In the genomic region with DNA sequence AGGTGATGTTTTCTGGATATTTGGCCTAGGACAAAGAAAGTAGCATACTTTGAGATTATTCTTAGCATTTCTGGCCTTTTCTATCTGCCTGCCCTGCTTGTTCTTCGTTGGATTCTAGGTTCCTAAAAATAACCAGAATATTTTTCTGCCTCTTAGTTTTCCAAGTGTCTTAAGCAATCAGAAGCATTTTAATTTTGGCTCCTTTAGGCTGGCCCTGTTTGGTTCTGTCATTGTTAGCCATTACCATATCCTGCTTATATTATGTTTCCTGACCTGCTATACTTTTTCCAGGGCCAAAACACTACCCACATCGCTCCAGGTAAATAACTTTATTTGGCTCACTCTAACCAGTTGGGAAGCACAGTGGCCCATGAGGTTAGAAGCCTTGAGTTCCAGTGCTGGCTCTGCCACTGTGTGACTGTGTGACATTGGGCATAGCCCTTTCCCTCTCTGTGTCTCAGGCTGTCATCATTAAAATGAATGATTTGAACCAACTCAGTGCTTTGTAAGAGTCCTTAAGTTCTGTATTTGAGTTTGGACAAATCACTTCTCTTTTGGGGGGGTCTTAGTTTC, we compare ENCODE assay signal across 10 cellular contexts.
DNase-seq lines count a peak whose midpoint lies in the region; ATAC-seq and TF ChIP-seq lines count a peak whose summit lies in the region.
"Had no signal": no experiment of that assay in that cellular context is flagged by ENCODE, and none has a peak within 500 bp of the region (broad histone marks: within the 10 kb centered on the region; RNA-seq: fewer than 3 reads in every experiment).

No MANE protein-coding gene starts in this region.

- peaks cover 47 to 97% (median 68%) of the 10 kb centered on the region in 4 donors for H3K4me1 ChIP-seq in stomach

- CTCF ChIA-PET in activated CD4-positive, alpha-beta memory T cell treated with anti-CD3 and anti-CD28 coated beads, Interleukin-2, amount 10 ng/mL, durations not matched to agents 7 days and 5 days (lab: Charles Lee) = interaction anchor here (1.4 to 3.3 kb wide), 5 partner anchors 9 to 126 kb away, joined by 4 to 25 read pairs (median 12); a partner anchor contains a TSS

- no peaks in the 10 kb centered on the region for H3K27me3 Mint-ChIP-seq in activated CD4-positive, alpha-beta memory T cell treated with anti-CD3 and anti-CD28 coated beads, Interleukin-2, amount 10 ng/mL, durations not matched to agents 7 days and 5 days

- no peaks in the 10 kb centered on the region for H3K9me3 ChIP-seq in stomach

- peak overlapping the region; percentile 97 for H3K27ac Mint-ChIP-seq in activated CD4-positive, alpha-beta memory T cell treated with anti-CD3 and anti-CD28 coated beads, Interleukin-2, amount 10 ng/mL, durations not matched to agents 7 days and 5 days

- H3K4me3 ChIP-seq in stomach = no peak overlapping the region

- H3K27me3 ChIP-seq in stomach = no peaks in the 10 kb centered on the region

- no peak for TF ChIP-seq POLR2A in stomach (IDR thresholded peaks at IDR 0.05)

- no peaks in the 10 kb centered on the region for H3K36me3 ChIP-seq in stomach

- DNase-seq in NOMO-1 (lab: John Stamatoyannopoulos, UW; ENCODE audit: unreplicated experiment in 2 of 2) (peak; percentile 14 to 51), NOMO-1 treated with dmso at 0.1 percent for 144 hours (lab: John Stamatoyannopoulos, UW; ENCODE audit: unreplicated experiment) (no peak), left ventricle myocardium superior (no peak), stomach (no peak), AG08395 (ENCODE audit: low spot score) (no peak), left lobe of liver (ENCODE audit: low spot score) (no peak)
- DNase-seq in activated CD4-positive, alpha-beta memory T cell treated with anti-CD3 and anti-CD28 coated beads, Interleukin-2, amount 10 ng/mL, durations not matched to agents 7 days and 5 days = no peak
- DNase-seq: 8988T, NCI-H2107 had no signal

- TF ChIP-seq EP300 in stomach (IDR thresholded peaks at IDR 0.05) = no peak

- WGBS in stomach, 5 donors = 41 to 65% (median 64%) methylated on average over 2 of the region's 2 CpGs

- peak overlapping the region in 4 of 5 donors; percentile 51 to 84 (median 78) for H3K27ac ChIP-seq in stomach

- ATAC-seq in left ventricle myocardium superior = peak; percentile 62
- no peak for ATAC-seq in HG03457 (IDR thresholded peaks at IDR 0.05; ENCODE audit: unreplicated experiment)
- no peak for ATAC-seq in left lobe of liver

- intact Hi-C loops in left ventricle myocardium superior (cut with micrococcal nuclease) = loop anchor here (10.0 kb wide), 1 partner anchor 82 kb away; no protein-coding TSS in a partner anchor
- intact Hi-C loops in stomach (cut with DNase I; ENCODE audit: low total_unique reads) = no loop called here

- peaks cover 95% of the 10 kb centered on the region for H3K4me1 Mint-ChIP-seq in activated CD4-positive, alpha-beta memory T cell treated with anti-CD3 and anti-CD28 coated beads, Interleukin-2, amount 10 ng/mL, durations not matched to agents 7 days and 5 days

- peaks cover 2% of the 10 kb centered on the region for H3K9me3 Mint-ChIP-seq in activated CD4-positive, alpha-beta memory T cell treated with anti-CD3 and anti-CD28 coated beads, Interleukin-2, amount 10 ng/mL, durations not matched to agents 7 days and 5 days

- no peak for TF ChIP-seq CTCF in stomach (IDR thresholded peaks at IDR 0.05)

- peak overlapping the region; percentile 65 for H3K4me3 Mint-ChIP-seq in activated CD4-positive, alpha-beta memory T cell treated with anti-CD3 and anti-CD28 coated beads, Interleukin-2, amount 10 ng/mL, durations not matched to agents 7 days and 5 days

- POLR2A ChIA-PET in activated CD4-positive, alpha-beta memory T cell treated with anti-CD3 and anti-CD28 coated beads, Interleukin-2, amount 10 ng/mL, durations not matched to agents 7 days and 5 days (lab: Charles Lee) = interaction anchor here (0.7 to 9.6 kb wide), 17 partner anchors 9 to 149 kb away, joined by 3 to 129 read pairs (median 10); a partner anchor contains a TSS

- peaks cover 56% of the 10 kb centered on the region for H3K36me3 Mint-ChIP-seq in activated CD4-positive, alpha-beta memory T cell treated with anti-CD3 and anti-CD28 coated beads, Interleukin-2, amount 10 ng/mL, durations not matched to agents 7 days and 5 days (ENCODE audit: low read depth)

Comparison
In these comparisons a context has a peak if more than half of its experiments do, and no peak if none do; other contexts are left out.
1. DNase-seq: peak in NOMO-1 (2 of 2); none in NOMO-1 treated with dmso at 0.1 percent for 144 hours (single experiment), activated CD4-positive, alpha-beta memory T cell treated with anti-CD3 and anti-CD28 coated beads, Interleukin-2, amount 10 ng/mL, durations not matched to agents 7 days and 5 days (single experiment), left ventricle myocardium superior (single experiment), stomach (single experiment), AG08395 (single experiment) and left lobe of liver (single experiment).